ENCODE assay signal across 28 cellular contexts in the genomic region with DNA sequence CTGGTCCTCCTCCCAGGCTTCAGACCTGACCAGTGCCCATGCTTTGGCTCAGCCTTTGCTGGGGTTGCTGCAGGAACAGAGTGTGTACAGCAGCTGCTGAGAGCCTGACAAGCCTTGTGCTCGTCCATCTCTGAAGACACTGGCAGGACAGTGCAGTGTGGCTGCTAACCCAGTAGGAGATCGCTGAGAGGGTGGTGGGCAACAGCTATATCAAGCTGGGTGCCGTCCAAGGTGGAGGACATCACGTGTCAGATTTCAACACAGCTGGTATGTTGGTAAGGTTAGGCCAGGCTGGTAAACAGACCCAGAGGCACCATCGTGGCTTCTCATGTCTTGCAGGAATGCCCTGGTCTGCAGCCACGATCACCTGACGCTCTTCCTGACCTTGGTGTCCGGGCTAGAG. TPM values are rescaled to one million over a fixed set of nuclear protein-coding genes. Genes with fewer than 3 reads are reported as not detected.
A peak's percentile ranks its signal among the peaks of the same experiment; 100 is the strongest.
DNase-seq lines count a peak whose midpoint lies in the region; ATAC-seq and TF ChIP-seq lines count a peak whose summit lies in the region.
"Had no signal": no experiment of that assay in that cellular context is flagged by ENCODE, and none has a peak within 500 bp of the region (broad histone marks: within the 10 kb centered on the region; RNA-seq: fewer than 3 reads in every experiment).

No MANE protein-coding gene starts in this region.

- no peak for TF ChIP-seq POLR2A in gastroesophageal sphincter (IDR thresholded peaks at IDR 0.05)

- H3K27me3 Mint-ChIP-seq in T-helper 2 cell treated with Interferon-gamma antibody and Interleukin-4, amounts not matched to agents 5 μg/mL and 100 μg/mL, for 36 hours (ENCODE audit: low read depth): no peaks in the 10 kb centered on the region
- H3K27me3 Mint-ChIP-seq: activated naive CD4-positive, alpha-beta T cell treated with anti-CD3 and anti-CD28 coated beads, Interleukin-2, amount 10 ng/mL, durations not matched to agents 7 days and 5 days; central memory CD8-positive, alpha-beta T cell; stimulated activated naive CD8-positive, alpha-beta T cell treated with anti-CD3 and anti-CD28 coated beads, Interleukin-15, Interleukin-2, amounts not matched to agents 100 ng/mL and 50 ng/mL, for 24 hours; type B pancreatic cell had no signal

- TF ChIP-seq CTCF in RWPE1 (conservative IDR thresholded peaks at IDR 0.05; ENCODE audit: low read depth): no peak
- TF ChIP-seq CTCF in gastroesophageal sphincter (IDR thresholded peaks at IDR 0.05): no peak
- TF ChIP-seq CTCF in left lung (IDR thresholded peaks at IDR 0.05): no peak

- no peak overlapping the region for H3K27ac Mint-ChIP-seq in T-helper 2 cell treated with Interferon-gamma antibody and Interleukin-4, amounts not matched to agents 5 μg/mL and 100 μg/mL, for 36 hours
- H3K27ac Mint-ChIP-seq: activated naive CD4-positive, alpha-beta T cell treated with anti-CD3 and anti-CD28 coated beads, Interleukin-2, amount 10 ng/mL, durations not matched to agents 7 days and 5 days; mesothelial cell of epicardium; stimulated activated naive CD8-positive, alpha-beta T cell treated with anti-CD3 and anti-CD28 coated beads, Interleukin-15, Interleukin-2, amounts not matched to agents 100 ng/mL and 50 ng/mL, for 24 hours; type B pancreatic cell had no signal

- no peaks in the 10 kb centered on the region for H3K4me1 Mint-ChIP-seq in T-helper 2 cell treated with Interferon-gamma antibody and Interleukin-4, amounts not matched to agents 5 μg/mL and 100 μg/mL, for 36 hours (ENCODE audit: low read depth)
- H3K4me1 Mint-ChIP-seq: activated naive CD4-positive, alpha-beta T cell treated with anti-CD3 and anti-CD28 coated beads, Interleukin-2, amount 10 ng/mL, durations not matched to agents 7 days and 5 days; central memory CD8-positive, alpha-beta T cell had no signal

- H3K9me3 ChIP-seq in gastroesophageal sphincter (no peaks in the 10 kb centered on the region), left lung (no peaks in the 10 kb centered on the region), HAP-1 (no peaks in the 10 kb centered on the region)
- H3K9me3 ChIP-seq: BLaER1 treated with 17β-estradiol and CSF1 and Interleukin-3, amounts not matched to agents 10 nM and 100 nM had no signal

- in situ Hi-C loops in HAP-1 (cut with MboI; ENCODE audit: low sequenced_read_pairs): no loop called here

- H3K27me3 ChIP-seq in gastroesophageal sphincter (no peaks in the 10 kb centered on the region), left lung (no peaks in the 10 kb centered on the region), rectal smooth muscle tissue (ENCODE audit: control insufficient read depth, insufficient read depth, low read length) (no peaks in the 10 kb centered on the region), HAP-1 (ENCODE audit: low read depth) (no peaks in the 10 kb centered on the region)
- H3K27me3 ChIP-seq: BLaER1 treated with 17β-estradiol and CSF1 and Interleukin-3, amounts not matched to agents 10 nM and 100 nM had no signal

- H3K9me3 Mint-ChIP-seq in T-helper 2 cell treated with Interferon-gamma antibody and Interleukin-4, amounts not matched to agents 5 μg/mL and 100 μg/mL, for 36 hours: no peaks in the 10 kb centered on the region
- H3K9me3 Mint-ChIP-seq: activated naive CD4-positive, alpha-beta T cell treated with anti-CD3 and anti-CD28 coated beads, Interleukin-2, amount 10 ng/mL, durations not matched to agents 7 days and 5 days; activated T-cell treated with anti-CD3 and anti-CD28 coated beads, Interleukin-2, amount 50 U/mL, for 4 hours; central memory CD8-positive, alpha-beta T cell; mesothelial cell of epicardium; stimulated activated naive CD8-positive, alpha-beta T cell treated with anti-CD3 and anti-CD28 coated beads, Interleukin-15, Interleukin-2, amounts not matched to agents 100 ng/mL and 50 ng/mL, for 24 hours; type B pancreatic cell had no signal

- no peak for ATAC-seq in gastroesophageal sphincter
- ATAC-seq in left lung: peak; percentile 8
- ATAC-seq: activated T-cell treated with anti-CD3 and anti-CD28 coated beads, Interleukin-2, amount 50 U/mL, for 4 hours had no signal

- DNase-seq in RWPE1 (ENCODE audit: low spot score): no peak
- DNase-seq in left lung: no peak
- no peak for DNase-seq in kidney glomerular epithelial cell (lab: John Stamatoyannopoulos, UW)
- DNase-seq in DMS114 treated with DMSO at 0.1 percent for 48 hours (lab: John Stamatoyannopoulos, UW; ENCODE audit: unreplicated experiment): no peak
- no peak for DNase-seq in T-helper 2 cell treated with Interferon-gamma antibody and Interleukin-4, amounts not matched to agents 5 μg/mL and 100 μg/mL, for 36 hours (ENCODE audit: low spot score)
- DNase-seq in HAP-1 (ENCODE audit: low spot score in 2 of 2): no peak
- DNase-seq: activated CD4-positive, CD25-positive, alpha-beta regulatory T cell treated with anti-CD3 and anti-CD28 coated beads, Interleukin-2, amount 50 U/mL, for 72 hours; activated CD8-positive, alpha-beta memory T cell treated with anti-CD3 and anti-CD28 coated beads for 24 hours; activated naive CD4-positive, alpha-beta T cell treated with anti-CD3 and anti-CD28 coated beads, Interleukin-2, amount 10 ng/mL, durations not matched to agents 7 days and 5 days; activated T-cell treated with anti-CD3 and anti-CD28 coated beads, Interleukin-2, amount 50 U/mL, for 4 hours; anterior cingulate cortex; foreskin fibroblast; GOT3; NCI-H1048; NCI-H187 treated with DMSO at 0.1 percent for 48 hours; NCI-H2227 treated with DMSO at 0.1 percent for 48 hours; stimulated activated CD4-positive, alpha-beta T cell treated with anti-CD3 and anti-CD28 coated beads, Interleukin-4, amount 100 ng/mL, for 1 hour; SW 1271 had no signal

- no peak overlapping the region for H3K4me3 ChIP-seq in gastroesophageal sphincter
- H3K4me3 ChIP-seq in left lung: no peak overlapping the region
- no peak overlapping the region for H3K4me3 ChIP-seq in rectal smooth muscle tissue (ENCODE audit: low read length)
- H3K4me3 ChIP-seq in HAP-1: no peak overlapping the region
- H3K4me3 ChIP-seq: BLaER1 treated with 17β-estradiol and CSF1 and Interleukin-3, amounts not matched to agents 10 nM and 100 nM had no signal

- no peak overlapping the region for H3K9ac ChIP-seq in rectal smooth muscle tissue (ENCODE audit: low read length)
- H3K9ac ChIP-seq: BLaER1 treated with 17β-estradiol and CSF1 and Interleukin-3, amounts not matched to agents 10 nM and 100 nM had no signal

- TF ChIP-seq EP300 in gastroesophageal sphincter (IDR thresholded peaks at IDR 0.05): no peak

- peaks cover 0 to 51% (median 11%) of the 10 kb centered on the region in 3 donors for H3K4me1 ChIP-seq in gastroesophageal sphincter
- peaks cover 3 to 8% of the 10 kb centered on the region in 2 donors for H3K4me1 ChIP-seq in left lung
- H3K4me1 ChIP-seq in rectal smooth muscle tissue (ENCODE audit: control insufficient read depth, insufficient read depth, low read length): peaks cover 27% of the 10 kb centered on the region
- H3K4me1 ChIP-seq in HAP-1: no peaks in the 10 kb centered on the region
- H3K4me1 ChIP-seq: BLaER1 treated with 17β-estradiol and CSF1 and Interleukin-3, amounts not matched to agents 10 nM and 100 nM had no signal

- 81% methylated on average over 4 of the region's 8 CpGs; no CpG with 5 or more reads in 1 of the 2 donors for WGBS in gastroesophageal sphincter (ENCODE audit: low coverage in 1 of 2), 2 donors

- peaks cover 10% of the 10 kb centered on the region for H3K36me3 Mint-ChIP-seq in T-helper 2 cell treated with Interferon-gamma antibody and Interleukin-4, amounts not matched to agents 5 μg/mL and 100 μg/mL, for 36 hours (ENCODE audit: low read depth)

- H3K4me3 Mint-ChIP-seq in T-helper 2 cell treated with Interferon-gamma antibody and Interleukin-4, amounts not matched to agents 5 μg/mL and 100 μg/mL, for 36 hours: no peak overlapping the region
- H3K4me3 Mint-ChIP-seq: activated naive CD4-positive, alpha-beta T cell treated with anti-CD3 and anti-CD28 coated beads, Interleukin-2, amount 10 ng/mL, durations not matched to agents 7 days and 5 days; activated T-cell treated with anti-CD3 and anti-CD28 coated beads, Interleukin-2, amount 50 U/mL, for 4 hours; central memory CD8-positive, alpha-beta T cell; mesothelial cell of epicardium; stimulated activated naive CD8-positive, alpha-beta T cell treated with anti-CD3 and anti-CD28 coated beads, Interleukin-15, Interleukin-2, amounts not matched to agents 100 ng/mL and 50 ng/mL, for 24 hours; type B pancreatic cell had no signal

- H3K36me3 ChIP-seq in gastroesophageal sphincter (peaks cover 0 to 74% of the 10 kb centered on the region in 2 donors), left lung (peaks cover 0 to 75% of the 10 kb centered on the region in 2 donors), rectal smooth muscle tissue (ENCODE audit: control insufficient read depth, insufficient read depth, low read length) (peaks cover 35% of the 10 kb centered on the region), HAP-1 (replicated peaks) (peaks cover 12% of the 10 kb centered on the region)

- intact Hi-C loops in left lung (cut with DNase I): no loop called here

- POLR2A ChIA-PET in RWPE1 (lab: Yijun Ruan, JAX; ENCODE audit: low non-redundant PET): no interaction called here

- CTCF ChIA-PET in RWPE1 (lab: Yijun Ruan, JAX): interaction anchor here (0.6 kb wide), 1 partner anchor 171 kb away, joined by 4 read pairs; no protein-coding TSS in a partner anchor

- H3K27ac ChIP-seq in RWPE1: peak overlapping the region; percentile 11; the same call in 1 of the 2 replicates
- H3K27ac ChIP-seq in gastroesophageal sphincter: peak overlapping the region in 3 of 4 donors; percentile 28 to 41 (median 32)
- peak overlapping the region in 1 of 2 donors; percentile 30 for H3K27ac ChIP-seq in left lung
- H3K27ac ChIP-seq in rectal smooth muscle tissue (ENCODE audit: low read depth, low read length): peak overlapping the region; percentile 68
- H3K27ac ChIP-seq: BLaER1 treated with 17β-estradiol and CSF1 and Interleukin-3, amounts not matched to agents 10 nM and 100 nM had no signal

RNA-seq across cellular contexts. Expression of a gene that starts 17.9 kb away (rescaled TPM):
- total RNA-seq in gastroesophageal sphincter: 1 to 10 TPM in 2 of 4 donors, under 1 TPM in 2; 0.10 to 2.0 (median 1.1) TPM
- total RNA-seq in left lung: 1 to 10 TPM; 1.4 to 2.6 TPM

RNA-seq across cellular contexts. Expression of a gene that starts 24.1 kb away (rescaled TPM):
- total RNA-seq in gastroesophageal sphincter (not detected), left lung (not detected)
- total RNA-seq: activated T-cell treated with anti-CD3 and anti-CD28 coated beads, Interleukin-2, amount 50 U/mL, for 4 hours; epithelial cell of proximal tubule; mesothelial cell of epicardium; OCI-LY7; posterior vena cava had no signal

RNA-seq across cellular contexts. Expression of a gene that starts 34.1 kb away (rescaled TPM):
- total RNA-seq in gastroesophageal sphincter (10 to 100 TPM; 32.1 to 65.2 (median 41.8) TPM), left lung (10 to 100 TPM; 72.9 to 86.8 TPM)

RNA-seq across cellular contexts. Expression of a gene that starts 40.4 kb away (rescaled TPM):
- 100 to 1,000 TPM in 1 of 4 donors, 10 to 100 TPM in 3; 40.4 to 106 (median 47.0) TPM for total RNA-seq in gastroesophageal sphincter
- total RNA-seq in left lung: 10 to 100 TPM; 52.3 to 57.1 TPM
- total RNA-seq: OCI-LY7 had no signal
